In genomic region chr17:82267575-82268379, GRCh38 we compare ENCODE assay signal across 1 cellular context.
TF ChIP-seq lines count a peak whose summit lies in the region.

No MANE protein-coding gene starts in this region.

TF ChIP-seq in HepG2, 621 proteins besides CTCF, POLR2A, EP300 and RAD21 (continued from another document and continues in another):
- TF ChIP-seq ZNF10 (CRISPR knock-in tag; IDR thresholded peaks at IDR 0.05; ENCODE audit: borderline replicate concordance, low read depth) (0 out of 2 replicates have a peak, but pooled peaks have one; percentile 33), HOXA5 (CRISPR knock-in tag; IDR thresholded peaks at IDR 0.05) (peak; percentile 84), GPN1 (CRISPR knock-in tag; IDR thresholded peaks at IDR 0.05; ENCODE audit: borderline replicate concordance) (no peak; the same call in 1 of the 2 replicates), ADNP (CRISPR knock-in tag; IDR thresholded peaks at IDR 0.05) (no peak), PHF5A (CRISPR knock-in tag; IDR thresholded peaks at IDR 0.05; ENCODE audit: low read depth, unreplicated experiment) (peak; percentile 94), GATAD2A (CRISPR knock-in tag; IDR thresholded peaks at IDR 0.05) (peak; percentile 97), ZNF562 (CRISPR knock-in tag; IDR thresholded peaks at IDR 0.05; ENCODE audit: borderline replicate concordance) (no peak), NFRKB (IDR thresholded peaks at IDR 0.05) (no peak), ZNF431 (CRISPR knock-in tag; IDR thresholded peaks at IDR 0.05; ENCODE audit: borderline replicate concordance, low read depth) (0 out of 2 replicates have a peak, but pooled peaks have one; percentile 68), ZKSCAN1 (IDR thresholded peaks at IDR 0.05; ENCODE audit: low read length) (no peak), ZBTB25 (CRISPR knock-in tag; IDR thresholded peaks at IDR 0.05) (peak; percentile 78), E2F2 (CRISPR knock-in tag; IDR thresholded peaks at IDR 0.05; ENCODE audit: borderline replicate concordance) (peak; percentile 89; the same call in 1 of the 2 replicates), ZNF230 (CRISPR knock-in tag; IDR thresholded peaks at IDR 0.05) (no peak; the same call in 1 of the 2 replicates), ZBTB14 (CRISPR knock-in tag; IDR thresholded peaks at IDR 0.05) (peak; percentile 57; the same call in 1 of the 2 replicates), RBM39 (IDR thresholded peaks at IDR 0.05; ENCODE audit: low read depth, low read length, poor library complexity, severe bottlenecking) (peak; percentile 94), SMC3 (IDR thresholded peaks at IDR 0.05; ENCODE audit: low read length) (no peak), NCOA2 (CRISPR knock-in tag; IDR thresholded peaks at IDR 0.05) (peak; percentile 91), USF2 (IDR thresholded peaks at IDR 0.05; ENCODE audit: low read depth, low read length) (no peak), USF2 (CRISPR knock-in tag; IDR thresholded peaks at IDR 0.05; ENCODE audit: borderline replicate concordance) (no peak; the same call in 1 of the 2 replicates), MIER2 (CRISPR knock-in tag; IDR thresholded peaks at IDR 0.05) (peak; percentile 76; the same call in 1 of the 2 replicates), NCOR1 (IDR thresholded peaks at IDR 0.05; ENCODE audit: borderline replicate concordance, low read length) (peak; percentile 97), ZNF296 (CRISPR knock-in tag; conservative IDR thresholded peaks at IDR 0.05) (no peak), SP5 (CRISPR knock-in tag; IDR thresholded peaks at IDR 0.05; ENCODE audit: borderline replicate concordance, low read depth) (peak; percentile 79), CREM (IDR thresholded peaks at IDR 0.05) (peak; percentile 87), CREM (CRISPR knock-in tag; IDR thresholded peaks at IDR 0.05) (no peak), ZNF24 (IDR thresholded peaks at IDR 0.05) (no peak), EZH2 (conservative IDR thresholded peaks at IDR 0.05; ENCODE audit: low read depth, low read length) (no peak), ATAD3A (CRISPR knock-in tag; IDR thresholded peaks at IDR 0.05) (no peak), TOPORS (CRISPR knock-in tag; IDR thresholded peaks at IDR 0.05) (peak; percentile 94), FOXK2 (IDR thresholded peaks at IDR 0.05) (no peak; the same call in 1 of the 2 replicates), ZNF713 (CRISPR knock-in tag; IDR thresholded peaks at IDR 0.05) (no peak), TBP (CRISPR knock-in tag; IDR thresholded peaks at IDR 0.05) (0 out of 2 replicates have a peak, but pooled peaks have one; percentile 64), ZNF446 (CRISPR knock-in tag; IDR thresholded peaks at IDR 0.05) (no peak), ZNF558 (CRISPR knock-in tag; IDR thresholded peaks at IDR 0.05; ENCODE audit: borderline replicate concordance) (no peak), PITX1 (CRISPR knock-in tag; IDR thresholded peaks at IDR 0.05) (peak; percentile 84), RORA (CRISPR knock-in tag; IDR thresholded peaks at IDR 0.05) (no peak), CBFB (CRISPR knock-in tag; IDR thresholded peaks at IDR 0.05) (peak; percentile 72; the same call in 1 of the 2 replicates), ZNF326 (CRISPR knock-in tag; IDR thresholded peaks at IDR 0.05; ENCODE audit: borderline replicate concordance) (peak; percentile 68; the same call in 1 of the 2 replicates), U2AF2 (IDR thresholded peaks at IDR 0.05; ENCODE audit: low read depth, low read length) (no peak), CBX1 (IDR thresholded peaks at IDR 0.05; ENCODE audit: low read depth) (peak; percentile 8), JUN (CRISPR knock-in tag; IDR thresholded peaks at IDR 0.05) (peak; percentile 100), MAZ (IDR thresholded peaks at IDR 0.05; ENCODE audit: borderline replicate concordance, low read depth, low read length) (peak; percentile 72), MAZ (CRISPR knock-in tag; IDR thresholded peaks at IDR 0.05; ENCODE audit: low read depth) (peak; percentile 89), KMT2A (CRISPR knock-in tag; IDR thresholded peaks at IDR 0.05) (peak; percentile 91; the same call in 1 of the 2 replicates), ZNF256 (CRISPR knock-in tag; conservative IDR thresholded peaks at IDR 0.05) (0 out of 2 replicates have a peak, but pooled peaks have one; percentile 85), ZNF552 (CRISPR knock-in tag; IDR thresholded peaks at IDR 0.05; ENCODE audit: borderline replicate concordance) (peak; percentile 17; the same call in 1 of the 2 replicates), ZNF737 (CRISPR knock-in tag; IDR thresholded peaks at IDR 0.05; ENCODE audit: borderline replicate concordance) (no peak), SMAD1 (CRISPR knock-in tag; IDR thresholded peaks at IDR 0.05; ENCODE audit: borderline replicate concordance, low read depth) (no peak), ZNF468 (CRISPR knock-in tag; IDR thresholded peaks at IDR 0.05) (no peak), SAFB2 (CRISPR knock-in tag; IDR thresholded peaks at IDR 0.05; ENCODE audit: borderline replicate concordance, low read depth) (no peak; the same call in 1 of the 2 replicates), YY1 (IDR thresholded peaks at IDR 0.05; ENCODE audit: insufficient read depth, insufficient replicate concordance, low read depth, low read length) (peak; percentile 60), NR2F6 (IDR thresholded peaks at IDR 0.05) (peak; percentile 95), NR2F6 (CRISPR knock-in tag; IDR thresholded peaks at IDR 0.05) (peak; percentile 99), ZNF549 (CRISPR knock-in tag; IDR thresholded peaks at IDR 0.05) (no peak), PCBP1 (IDR thresholded peaks at IDR 0.05; ENCODE audit: borderline replicate concordance, low read depth, low read length) (peak; percentile 45; the same call in 1 of the 2 replicates), MLXIP (CRISPR knock-in tag; IDR thresholded peaks at IDR 0.05; ENCODE audit: borderline replicate concordance) (0 out of 2 replicates have a peak, but pooled peaks have one; percentile 36)
- TF ChIP-seq, protein P1, sequence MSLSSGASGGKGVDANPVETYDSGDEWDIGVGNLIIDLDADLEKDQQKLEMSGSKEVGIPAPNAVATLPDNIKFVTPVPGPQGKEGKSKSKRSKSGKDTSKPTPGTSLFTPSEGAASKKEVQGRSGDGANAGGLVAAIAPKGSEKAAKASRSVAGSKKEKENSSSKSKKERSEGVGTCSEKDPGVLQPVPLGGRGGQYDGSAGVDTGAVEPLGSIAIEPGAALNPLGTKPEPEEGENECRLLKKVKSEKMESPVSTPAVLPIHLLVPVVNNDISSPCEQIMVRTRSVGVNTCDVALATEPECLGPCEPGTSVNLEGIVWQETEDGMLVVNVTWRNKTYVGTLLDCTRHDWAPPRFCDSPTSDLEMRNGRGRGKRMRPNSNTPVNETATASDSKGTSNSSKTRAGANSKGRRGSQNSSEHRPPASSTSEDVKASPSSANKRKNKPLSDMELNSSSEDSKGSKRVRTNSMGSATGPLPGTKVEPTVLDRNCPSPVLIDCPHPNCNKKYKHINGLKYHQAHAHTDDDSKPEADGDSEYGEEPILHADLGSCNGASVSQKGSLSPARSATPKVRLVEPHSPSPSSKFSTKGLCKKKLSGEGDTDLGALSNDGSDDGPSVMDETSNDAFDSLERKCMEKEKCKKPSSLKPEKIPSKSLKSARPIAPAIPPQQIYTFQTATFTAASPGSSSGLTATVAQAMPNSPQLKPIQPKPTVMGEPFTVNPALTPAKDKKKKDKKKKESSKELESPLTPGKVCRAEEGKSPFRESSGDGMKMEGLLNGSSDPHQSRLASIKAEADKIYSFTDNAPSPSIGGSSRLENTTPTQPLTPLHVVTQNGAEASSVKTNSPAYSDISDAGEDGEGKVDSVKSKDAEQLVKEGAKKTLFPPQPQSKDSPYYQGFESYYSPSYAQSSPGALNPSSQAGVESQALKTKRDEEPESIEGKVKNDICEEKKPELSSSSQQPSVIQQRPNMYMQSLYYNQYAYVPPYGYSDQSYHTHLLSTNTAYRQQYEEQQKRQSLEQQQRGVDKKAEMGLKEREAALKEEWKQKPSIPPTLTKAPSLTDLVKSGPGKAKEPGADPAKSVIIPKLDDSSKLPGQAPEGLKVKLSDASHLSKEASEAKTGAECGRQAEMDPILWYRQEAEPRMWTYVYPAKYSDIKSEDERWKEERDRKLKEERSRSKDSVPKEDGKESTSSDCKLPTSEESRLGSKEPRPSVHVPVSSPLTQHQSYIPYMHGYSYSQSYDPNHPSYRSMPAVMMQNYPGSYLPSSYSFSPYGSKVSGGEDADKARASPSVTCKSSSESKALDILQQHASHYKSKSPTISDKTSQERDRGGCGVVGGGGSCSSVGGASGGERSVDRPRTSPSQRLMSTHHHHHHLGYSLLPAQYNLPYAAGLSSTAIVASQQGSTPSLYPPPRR (CRISPR knock-in tag; IDR thresholded peaks at IDR 0.05; ENCODE audit: borderline replicate concordance): peak; percentile 88
- TF ChIP-seq, protein P2, sequence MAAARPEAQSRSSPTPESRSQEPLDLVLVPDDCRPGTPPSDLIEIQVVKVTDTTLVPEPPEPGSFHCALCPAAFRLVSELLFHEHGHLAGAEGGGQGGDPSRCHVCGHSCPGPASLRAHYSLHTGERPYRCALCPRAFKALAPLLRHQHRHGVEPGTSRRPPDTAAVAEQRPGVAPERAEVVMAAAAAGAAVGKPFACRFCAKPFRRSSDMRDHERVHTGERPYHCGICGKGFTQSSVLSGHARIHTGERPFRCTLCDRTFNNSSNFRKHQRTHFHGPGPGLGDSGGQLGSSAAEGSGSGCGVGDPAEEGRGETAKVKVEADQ (CRISPR knock-in tag; IDR thresholded peaks at IDR 0.05; ENCODE audit: borderline replicate concordance): peak; percentile 74
- TF ChIP-seq, protein P3, sequence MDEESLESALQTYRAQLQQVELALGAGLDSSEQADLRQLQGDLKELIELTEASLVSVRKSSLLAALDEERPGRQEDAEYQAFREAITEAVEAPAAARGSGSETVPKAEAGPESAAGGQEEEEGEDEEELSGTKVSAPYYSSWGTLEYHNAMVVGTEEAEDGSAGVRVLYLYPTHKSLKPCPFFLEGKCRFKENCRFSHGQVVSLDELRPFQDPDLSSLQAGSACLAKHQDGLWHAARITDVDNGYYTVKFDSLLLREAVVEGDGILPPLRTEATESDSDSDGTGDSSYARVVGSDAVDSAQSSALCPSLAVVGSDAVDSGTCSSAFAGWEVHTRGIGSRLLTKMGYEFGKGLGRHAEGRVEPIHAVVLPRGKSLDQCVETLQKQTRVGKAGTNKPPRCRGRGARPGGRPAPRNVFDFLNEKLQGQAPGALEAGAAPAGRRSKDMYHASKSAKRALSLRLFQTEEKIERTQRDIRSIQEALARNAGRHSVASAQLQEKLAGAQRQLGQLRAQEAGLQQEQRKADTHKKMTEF (CRISPR knock-in tag; IDR thresholded peaks at IDR 0.05): peak; percentile 99
